1 cellular context compared by ENCODE assay signal in the genomic region with DNA sequence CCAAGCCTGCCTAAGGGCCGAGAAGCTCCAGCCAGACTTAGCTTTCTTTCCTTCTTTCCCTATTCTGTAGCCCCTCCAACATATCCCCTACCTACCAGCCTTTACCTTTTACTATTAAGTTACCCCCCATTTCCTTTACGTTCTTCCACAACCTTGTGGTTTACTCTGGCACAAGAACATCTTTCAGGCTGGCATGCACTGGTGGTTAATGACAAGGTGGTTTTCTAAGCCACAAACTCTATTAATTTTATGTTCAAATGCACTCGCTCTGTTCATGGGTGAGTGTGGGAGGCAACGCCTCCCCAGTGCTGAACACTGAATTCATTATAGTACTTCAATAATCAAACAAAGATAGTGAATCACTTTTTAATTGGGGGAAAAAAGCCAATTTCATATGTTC.
TF ChIP-seq lines count a peak whose summit lies in the region.

No MANE protein-coding gene starts in this region.

TF ChIP-seq in SK-N-SH, 30 proteins besides CTCF, POLR2A, EP300 and RAD21 (continued from another document):
- TF ChIP-seq SMC3 (IDR thresholded peaks at IDR 0.05; ENCODE audit: low read depth, low read length): no peak
- no peak for TF ChIP-seq FOXM1 (IDR thresholded peaks at IDR 0.05; ENCODE audit: low read depth)
- no peak for TF ChIP-seq NFIC (IDR thresholded peaks at IDR 0.05; ENCODE audit: borderline replicate concordance)
- TF ChIP-seq, protein P1, sequence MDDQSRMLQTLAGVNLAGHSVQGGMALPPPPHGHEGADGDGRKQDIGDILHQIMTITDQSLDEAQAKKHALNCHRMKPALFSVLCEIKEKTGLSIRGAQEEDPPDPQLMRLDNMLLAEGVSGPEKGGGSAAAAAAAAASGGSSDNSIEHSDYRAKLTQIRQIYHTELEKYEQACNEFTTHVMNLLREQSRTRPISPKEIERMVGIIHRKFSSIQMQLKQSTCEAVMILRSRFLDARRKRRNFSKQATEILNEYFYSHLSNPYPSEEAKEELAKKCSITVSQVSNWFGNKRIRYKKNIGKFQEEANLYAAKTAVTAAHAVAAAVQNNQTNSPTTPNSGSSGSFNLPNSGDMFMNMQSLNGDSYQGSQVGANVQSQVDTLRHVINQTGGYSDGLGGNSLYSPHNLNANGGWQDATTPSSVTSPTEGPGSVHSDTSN (IDR thresholded peaks at IDR 0.05): no peak
